11 cellular contexts compared by ENCODE assay signal in genomic region chr3:187828571-187829452, GRCh38.
DNase-seq lines count a peak whose midpoint lies in the region; ATAC-seq and TF ChIP-seq lines count a peak whose summit lies in the region.
"Had no signal": no experiment of that assay in that cellular context is flagged by ENCODE, and none has a peak within 500 bp of the region (broad histone marks: within the 10 kb centered on the region; RNA-seq: fewer than 3 reads in every experiment).

No MANE protein-coding gene starts in this region.

- H4K20me1 ChIP-seq in Karpas-422 (ENCODE audit: insufficient read depth, low read depth, low read length): no peaks in the 10 kb centered on the region

- H3K9me3 Mint-ChIP-seq in T-helper 1 cell treated with Interleukin-12 subunit alpha and Interleukin-12 subunit beta and Interleukin-4 antibody, amounts not matched to agents 30 μg/mL and 1 μg/mL, for 36 hours: peaks cover 2% of the 10 kb centered on the region
- H3K9me3 Mint-ChIP-seq in stimulated activated memory B cell treated with anti-CD40 and anti-IgM and Interleukin-4, amounts not matched to agents 10 μg/mL and 1 μg/mL and 100 μg/mL, for 72 hours: no peaks in the 10 kb centered on the region

- H3K27ac ChIP-seq in Karpas-422 (ENCODE audit: low read length): peak overlapping the region; percentile 20
- H3K27ac ChIP-seq: parathyroid adenoma had no signal

- H3K79me2 ChIP-seq in Karpas-422 (ENCODE audit: low read length): no peaks in the 10 kb centered on the region
- H3K79me2 ChIP-seq: parathyroid adenoma had no signal

- POLR2A ChIA-PET in HEK293T (lab: Yijun Ruan, JAX): no interaction called here

- no peaks in the 10 kb centered on the region for H3K36me3 ChIP-seq in Karpas-422 (ENCODE audit: insufficient read depth, low read length)

- peaks cover 23% of the 10 kb centered on the region for H3K4me1 ChIP-seq in Karpas-422 (ENCODE audit: low read length)
- H3K4me1 ChIP-seq: parathyroid adenoma had no signal

- peak overlapping the region; percentile 23 for H3K4me2 ChIP-seq in Karpas-422 (ENCODE audit: low read depth, low read length, poor library complexity, severe bottlenecking)

- no peak overlapping the region for H3K4me3 Mint-ChIP-seq in T-helper 1 cell treated with Interleukin-12 subunit alpha and Interleukin-12 subunit beta and Interleukin-4 antibody, amounts not matched to agents 30 μg/mL and 1 μg/mL, for 36 hours
- no peak overlapping the region for H3K4me3 Mint-ChIP-seq in stimulated activated memory B cell treated with anti-CD40 and anti-IgM and Interleukin-4, amounts not matched to agents 10 μg/mL and 1 μg/mL and 100 μg/mL, for 72 hours

- peaks cover 25% of the 10 kb centered on the region for H3K4me1 Mint-ChIP-seq in T-helper 1 cell treated with Interleukin-12 subunit alpha and Interleukin-12 subunit beta and Interleukin-4 antibody, amounts not matched to agents 30 μg/mL and 1 μg/mL, for 36 hours (ENCODE audit: low read depth)
- peaks cover 9% of the 10 kb centered on the region for H3K4me1 Mint-ChIP-seq in stimulated activated memory B cell treated with anti-CD40 and anti-IgM and Interleukin-4, amounts not matched to agents 10 μg/mL and 1 μg/mL and 100 μg/mL, for 72 hours

- CTCF ChIA-PET in HEK293T (lab: Yijun Ruan, JAX): no interaction called here

- no peak overlapping the region; the same call in 1 of the 2 replicates for H2AFZ ChIP-seq in Karpas-422 (ENCODE audit: low read length)

- no peak overlapping the region for H3K4me3 ChIP-seq in Karpas-422 (ENCODE audit: low read length)

- ATAC-seq in stimulated activated memory B cell treated with anti-CD40 and anti-IgM and Interleukin-4, amounts not matched to agents 10 μg/mL and 1 μg/mL and 100 μg/mL, for 72 hours: peak; percentile 45

- H3K27me3 ChIP-seq in Karpas-422 (ENCODE audit: low read length): no peaks in the 10 kb centered on the region

- H3K27me3 Mint-ChIP-seq in T-helper 1 cell treated with Interleukin-12 subunit alpha and Interleukin-12 subunit beta and Interleukin-4 antibody, amounts not matched to agents 30 μg/mL and 1 μg/mL, for 36 hours (ENCODE audit: low read depth): no peaks in the 10 kb centered on the region
- H3K27me3 Mint-ChIP-seq in stimulated activated memory B cell treated with anti-CD40 and anti-IgM and Interleukin-4, amounts not matched to agents 10 μg/mL and 1 μg/mL and 100 μg/mL, for 72 hours: no peaks in the 10 kb centered on the region

- H3K36me3 Mint-ChIP-seq in T-helper 1 cell treated with Interleukin-12 subunit alpha and Interleukin-12 subunit beta and Interleukin-4 antibody, amounts not matched to agents 30 μg/mL and 1 μg/mL, for 36 hours (ENCODE audit: low read depth): peaks cover 2% of the 10 kb centered on the region
- no peaks in the 10 kb centered on the region for H3K36me3 Mint-ChIP-seq in stimulated activated memory B cell treated with anti-CD40 and anti-IgM and Interleukin-4, amounts not matched to agents 10 μg/mL and 1 μg/mL and 100 μg/mL, for 72 hours

- no peaks in the 10 kb centered on the region for H3K9me3 ChIP-seq in Karpas-422 (ENCODE audit: low read length)

- no peaks in the 10 kb centered on the region for H3K9me2 ChIP-seq in Karpas-422 (replicated peaks; ENCODE audit: insufficient read depth, low read length)

- DNase-seq in T-helper 1 cell: no peak
- DNase-seq in HEK293T (ENCODE audit: extremely low spot score): no peak
- DNase-seq in Karpas-422: peak; percentile 78
- no peak for DNase-seq in stimulated activated CD4-positive, alpha-beta T cell treated with anti-CD3 and anti-CD28 coated beads, Interleukin-2, amount 100 ng/mL, for 48 hours
- DNase-seq in COR-L47 (lab: John Stamatoyannopoulos, UW): no peak
- DNase-seq in midbrain (lab: John Stamatoyannopoulos, UW): no peak
- DNase-seq: cortex of kidney; NK-92 treated with Interleukin-12 subunit alpha and Interleukin-12 subunit beta, amount 100 ng/mL, for 24 hours had no signal

- peak overlapping the region; percentile 21 for H3K9ac ChIP-seq in Karpas-422 (ENCODE audit: low read length)
- H3K9ac ChIP-seq: parathyroid adenoma had no signal

- H3K27ac Mint-ChIP-seq in T-helper 1 cell treated with Interleukin-12 subunit alpha and Interleukin-12 subunit beta and Interleukin-4 antibody, amounts not matched to agents 30 μg/mL and 1 μg/mL, for 36 hours: peak overlapping the region; percentile 13
- peak overlapping the region; percentile 46 for H3K27ac Mint-ChIP-seq in stimulated activated memory B cell treated with anti-CD40 and anti-IgM and Interleukin-4, amounts not matched to agents 10 μg/mL and 1 μg/mL and 100 μg/mL, for 72 hours

TF ChIP-seq in HEK293T, 16 proteins besides CTCF, POLR2A, EP300 and RAD21:
- TF ChIP-seq FOXA1 (IDR thresholded peaks at IDR 0.05) (no peak), PKNOX1 (IDR thresholded peaks at IDR 0.05) (peak; percentile 50; the same call in 1 of the 2 replicates)
